14 cellular contexts compared by ENCODE assay signal in genomic region chr4:3318561-3319021, GRCh38. TPM values are rescaled to one million over a fixed set of nuclear protein-coding genes. Genes with fewer than 3 reads are reported as not detected.
DNase-seq lines count a peak whose midpoint lies in the region; ATAC-seq, FAIRE-seq and TF ChIP-seq lines count a peak whose summit lies in the region.
"Had no signal": no experiment of that assay in that cellular context is flagged by ENCODE, and none has a peak within 500 bp of the region (broad histone marks: within the 10 kb centered on the region; RNA-seq: fewer than 3 reads in every experiment).

No MANE protein-coding gene starts in this region.

- in situ Hi-C loops in GM12878 (cut with MboI): no loop called here

- no peak overlapping the region for H3K9ac ChIP-seq in GM12878 (ENCODE audit: control insufficient read depth, insufficient read depth, low read length)

- FAIRE-seq in GM12878 (lab: Jason Lieb, UNC): no peak

- CTCF ChIA-PET in A673 (lab: Charles Lee): interaction anchor here (1.4 kb wide), 1 partner anchor 23 kb away, joined by 4 read pairs; no protein-coding TSS in a partner anchor
- CTCF ChIA-PET in GM12878 (lab: Yijun Ruan, JAX): interaction anchor here (1.0 kb wide), 1 partner anchor 28 kb away, joined by 3 read pairs; no protein-coding TSS in a partner anchor

- RAD21 ChIA-PET in GM12878 (lab: Charles Lee; ENCODE audit: unreplicated experiment): no interaction called here

- no peak for TF ChIP-seq RAD21 in GM12878 (IDR thresholded peaks at IDR 0.05; ENCODE audit: insufficient read depth, low read depth, low read length)

- intact Hi-C loops in A673 (cut with micrococcal nuclease; ENCODE audit: unreplicated experiment) (no loop called here), GM12878 (cut with micrococcal nuclease; ENCODE audit: unreplicated experiment) (no loop called here)

- TF ChIP-seq CTCF in A673 (conservative IDR thresholded peaks at IDR 0.05; ENCODE audit: low read depth, low read length) (peak; percentile 50), GM12878 (IDR thresholded peaks at IDR 0.05 in 2 of 3, conservative IDR thresholded peaks at IDR 0.05 in 1 of 3; ENCODE audit: control insufficient read depth in 2 of 3, extremely low read depth in 1 of 3, insufficient read depth in 1 of 3, low read depth in 3 of 3, low read length in 3 of 3) (0 out of 6 replicates have a peak, but pooled peaks of 2 of the 3 experiments have one; percentile 5)

- H3K4me1 ChIP-seq in A673 (ENCODE audit: insufficient read depth, low read length, poor library complexity, severe bottlenecking): peaks cover 24% of the 10 kb centered on the region
- no peaks in the 10 kb centered on the region for H3K4me1 ChIP-seq in GM12878 (ENCODE audit: control insufficient read depth, insufficient read depth, low read length)

- no peak for TF ChIP-seq POLR2A in GM12878 (IDR thresholded peaks at IDR 0.05; ENCODE audit: low read depth, low read length)

- no TSS peak for BruUV-seq in A673 (replicated peaks; lab: Mats Ljungman, UMichigan)
- no TSS peak for BruUV-seq in GM12878 (replicated peaks; lab: Mats Ljungman, UMichigan)

- no peak overlapping the region for H3K4me3 ChIP-seq in A673 (ENCODE audit: low read depth, low read length, poor library complexity, severe bottlenecking)
- no peak overlapping the region for H3K4me3 ChIP-seq in H7 (ENCODE audit: insufficient read depth, low read depth, low read length)
- no peak overlapping the region for H3K4me3 ChIP-seq in GM12878
- H3K4me3 ChIP-seq: ovary had no signal

- H3K27ac ChIP-seq in A673 (ENCODE audit: low read depth, low read length, poor library complexity, severe bottlenecking) (no peak overlapping the region), GM12878 (ENCODE audit: control insufficient read depth, insufficient read depth) (no peak overlapping the region), layer of hippocampus (ENCODE audit: low read depth, low read length) (peak overlapping the region; percentile 14)
- H3K27ac ChIP-seq: ovary had no signal

- SMC1A ChIA-PET in GM12878 (lab: Charles Lee; ENCODE audit: uncharacterized antibody, unreplicated experiment): interaction anchor here (0.8 kb wide), 1 partner anchor 12 kb away, joined by 3 read pairs; no protein-coding TSS in a partner anchor

- WGBS in GM12878 (ENCODE audit: insufficient coverage, insufficient replicate concordance, low lambda C conversion rate, missing lambda C conversion rate): 78% methylated on average over 10 of the region's 10 CpGs

- H4K20me1 ChIP-seq in GM12878 (ENCODE audit: control insufficient read depth, insufficient read depth): no peaks in the 10 kb centered on the region

- POLR2A ChIA-PET in A673 (lab: Charles Lee; ENCODE audit: low non-redundant PET): no interaction called here
- POLR2A ChIA-PET in GM12878 (lab: Charles Lee): no interaction called here

- H3K36me3 ChIP-seq in A673 (ENCODE audit: insufficient read depth, low read length, poor library complexity, severe bottlenecking): peaks cover 9% of the 10 kb centered on the region
- H3K36me3 ChIP-seq in H7 (replicated peaks; ENCODE audit: control insufficient read depth, insufficient read depth, low read length): no peaks in the 10 kb centered on the region; the same call in 1 of the 2 replicates
- no peaks in the 10 kb centered on the region for H3K36me3 ChIP-seq in GM12878 (ENCODE audit: control insufficient read depth in 2 of 2, insufficient read depth in 2 of 2, low read length in 1 of 2)
- H3K36me3 ChIP-seq: ovary had no signal

- ATAC-seq in GM12878: peak; percentile 23; the same call in 2 of the 3 replicates
- ATAC-seq: stimulated activated naive CD8-positive, alpha-beta T cell treated with anti-CD3 and anti-CD28 coated beads, Interleukin-15, Interleukin-2, amounts not matched to agents 100 U/mL and 50 U/mL, for 24 hours had no signal

- no peak overlapping the region for H2AFZ ChIP-seq in GM12878 (ENCODE audit: control insufficient read depth, low read depth, low read length)

- DNase-seq in A673 (ENCODE audit: low spot score): peak; percentile 27
- peak; percentile 97 for DNase-seq in H7
- no peak for DNase-seq in GM12878 (ENCODE audit: low read depth, low spot score)
- DNase-seq in cerebellar cortex (ENCODE audit: low spot score): no peak
- DNase-seq in DMS153 treated with DMSO at 0.1 percent for 48 hours (lab: John Stamatoyannopoulos, UW; ENCODE audit: unreplicated experiment): no peak
- no peak for DNase-seq in germinal center (ENCODE audit: low spot score)
- DNase-seq in SKM-1 treated with dmso at 0.1 percent for 144 hours (lab: John Stamatoyannopoulos, UW; ENCODE audit: unreplicated experiment): no peak
- DNase-seq: activated CD4-positive, CD25-positive, alpha-beta regulatory T cell treated with anti-CD3 and anti-CD28 coated beads, Interleukin-2, amount 50 U/mL, for 72 hours; cerebellar nuclear complex; EL; NCI-H1048; stimulated activated naive CD8-positive, alpha-beta T cell treated with anti-CD3 and anti-CD28 coated beads, Interleukin-15, Interleukin-2, amounts not matched to agents 100 U/mL and 50 U/mL, for 24 hours had no signal

- no peaks in the 10 kb centered on the region for H3K27me3 ChIP-seq in A673 (replicated peaks; ENCODE audit: insufficient read depth, low read depth, low read length, poor library complexity)
- H3K27me3 ChIP-seq in H7 (ENCODE audit: control insufficient read depth, insufficient read depth, low read length): no peaks in the 10 kb centered on the region
- H3K27me3 ChIP-seq in GM12878 (replicated peaks in 1 of 2; ENCODE audit: control insufficient read depth in 2 of 2, insufficient read depth in 2 of 2, low read length in 1 of 2): no peaks in the 10 kb centered on the region; a peak in 1 of 4 replicates
- no peaks in the 10 kb centered on the region for H3K27me3 ChIP-seq in layer of hippocampus (ENCODE audit: control insufficient read depth, insufficient read depth, low read length)
- H3K27me3 ChIP-seq: ovary had no signal

- H3K4me2 ChIP-seq in GM12878 (ENCODE audit: control insufficient read depth, insufficient read depth): no peak overlapping the region

- H3K79me2 ChIP-seq in GM12878 (ENCODE audit: control insufficient read depth, insufficient read depth, low read length): no peaks in the 10 kb centered on the region

- no peak for TF ChIP-seq EP300 in GM12878 (IDR thresholded peaks at IDR 0.05; ENCODE audit: borderline replicate concordance in 1 of 2, control insufficient read depth in 1 of 2, low read depth in 2 of 2, low read length in 2 of 2)

- no peaks in the 10 kb centered on the region for H3K9me3 ChIP-seq in A673 (ENCODE audit: low read depth, low read length, poor library complexity, severe bottlenecking)
- H3K9me3 ChIP-seq in GM12878 (replicated peaks; ENCODE audit: control insufficient read depth, insufficient read depth, low read length): no peaks in the 10 kb centered on the region
- H3K9me3 ChIP-seq: ovary had no signal

TF ChIP-seq in GM12878, 131 proteins besides CTCF, POLR2A, EP300 and RAD21:
- TF ChIP-seq NFYA (IDR thresholded peaks at IDR 0.05; ENCODE audit: borderline replicate concordance, low read depth, low read length): no peak
- TF ChIP-seq TARDBP (IDR thresholded peaks at IDR 0.05; ENCODE audit: borderline replicate concordance): no peak
- no peak for TF ChIP-seq FOXK2 (IDR thresholded peaks at IDR 0.05)
- TF ChIP-seq HDAC2 (IDR thresholded peaks at IDR 0.05): no peak
- no peak for TF ChIP-seq NR2C1 (IDR thresholded peaks at IDR 0.05)
- no peak for TF ChIP-seq NFXL1 (IDR thresholded peaks at IDR 0.05; ENCODE audit: borderline replicate concordance)
- TF ChIP-seq GABPA (IDR thresholded peaks at IDR 0.05; ENCODE audit: low read depth): no peak
- no peak for TF ChIP-seq EZH2 (IDR thresholded peaks at IDR 0.05; ENCODE audit: borderline replicate concordance, control insufficient read depth, low read depth, low read length)
- no peak for TF ChIP-seq ESRRA (IDR thresholded peaks at IDR 0.05; ENCODE audit: low read length)
- TF ChIP-seq FOXM1 (IDR thresholded peaks at IDR 0.05; ENCODE audit: low read depth, low read length): no peak
- TF ChIP-seq SMC3 (IDR thresholded peaks at IDR 0.05; ENCODE audit: borderline replicate concordance, low read length): no peak
- TF ChIP-seq ZNF24 (IDR thresholded peaks at IDR 0.05): no peak
- no peak for TF ChIP-seq TAF1 (IDR thresholded peaks at IDR 0.05; ENCODE audit: borderline replicate concordance, low read depth, low read length)

RNA-seq across cellular contexts. Expression of gene RGS12, which starts 25.8 kb away (rescaled TPM):
- 53.9 and 56.7 TPM in 2 replicates for total RNA-seq in A673 (2021)
- 18.7 and 19.7 TPM in 2 replicates for total RNA-seq in H7 (2014; rRNA removed; shearing (Covaris generic))
- total RNA-seq in GM12878 (2013; cell fraction: nucleolus; rRNA removed): 15.5 and 31.9 TPM in 2 replicates
- 0.51 and 0.76 TPM in 2 replicates for total RNA-seq in GM12878 (2014; rRNA removed)
- 0.41 and 1.1 TPM in 2 replicates for total RNA-seq in GM12878 (2014; rRNA removed; fragmentation: Illumina TruSeq; extraction: Trizol)
- 0.85 and 2.2 TPM in 2 replicates for total RNA-seq in GM12878 (2021)
- 0.96 TPM for polyA plus RNA-seq in GM12878 (2011; ENCODE audit: low read depth)
- polyA plus RNA-seq in GM12878 (2011; rRNA removed): 0.37 and 0.39 TPM in 2 replicates
- polyA plus RNA-seq in GM12878 (2011; cell fraction: cytosol; rRNA removed): 0.13 and 0.90 TPM in 2 replicates
- polyA plus RNA-seq in GM12878 (2011; cell fraction: nucleus; rRNA removed): 2.2 and 2.7 TPM in 2 replicates
- 2.4 and 2.6 TPM in 2 replicates for polyA plus RNA-seq in GM12878 (2012)
- 0.06 and 0.40 TPM in 2 replicates for polyA plus RNA-seq in GM12878 (2014; fragmentation: Illumina TruSeq; extraction: Trizol)
- under 1 TPM; 0.02 to 0.07 TPM for polyA plus RNA-seq in GM12878 (2014; fragmentation: Nextera tagmentation; extraction: Ambion mirVana)
- polyA plus RNA-seq in GM12878 (2014; rRNA removed): 0.28 and 0.96 TPM in 2 replicates
- 1 to 10 TPM in 1 of 2 experiments, under 1 TPM in 1; 0.99 to 1.2 TPM for polyA plus RNA-seq in GM12878 (2016; fragmentation: Nextera tagmentation; extraction: Ambion mirVana)
- polyA minus RNA-seq in GM12878 (2011; rRNA and poly(A)+ RNA removed): 0.22 and 0.98 TPM in 2 replicates
- 0.53 TPM in 1 of 2 replicates, not detected in the other for polyA minus RNA-seq in GM12878 (2011; cell fraction: cytosol; rRNA and poly(A)+ RNA removed)
- 1.7 and 1.8 TPM in 2 replicates for polyA minus RNA-seq in GM12878 (2011; cell fraction: nucleus; rRNA and poly(A)+ RNA removed)

Comparison
In these comparisons a context has a peak if more than half of its experiments do, and no peak if none do; other contexts are left out.
1. DNase-seq: peak in A673 (single experiment) and H7 (single experiment); none in GM12878 (single experiment), cerebellar cortex (single experiment), DMS153 treated with DMSO at 0.1 percent for 48 hours (single experiment), germinal center (single experiment) and SKM-1 treated with dmso at 0.1 percent for 144 hours (single experiment).